ENCODE assay signal across 19 cellular contexts in genomic region chr2:232237460-232237859, GRCh38.
A peak's percentile ranks its signal among the peaks of the same experiment; 100 is the strongest.
DNase-seq lines count a peak whose midpoint lies in the region; ATAC-seq, FAIRE-seq and TF ChIP-seq lines count a peak whose summit lies in the region.
"Had no signal": no experiment of that assay in that cellular context is flagged by ENCODE, and none has a peak within 500 bp of the region (broad histone marks: within the 10 kb centered on the region; RNA-seq: fewer than 3 reads in every experiment).

No MANE protein-coding gene starts in this region.

- H3K27ac ChIP-seq in PC-9 (peak overlapping the region; percentile 57), kidney (ENCODE audit: low read depth in 2 of 2, low read length in 2 of 2) (no peak overlapping the region)
- H3K27ac ChIP-seq: dorsolateral prefrontal cortex had no signal

- POLR2A ChIA-PET in PC-9 (lab: Charles Lee; ENCODE audit: unreplicated experiment) = no interaction called here

- CTCF ChIA-PET in activated naive CD4-positive, alpha-beta T cell treated with anti-CD3 and anti-CD28 coated beads, Interleukin-2, amount 10 ng/mL, durations not matched to agents 7 days and 5 days (lab: Charles Lee) = no interaction called here
- CTCF ChIA-PET in PC-9 (lab: Charles Lee) = interaction anchor here (0.6 kb wide), 1 partner anchor 11 kb away, joined by 5 read pairs; no protein-coding TSS in a partner anchor

- peak; percentile 33 for DNase-seq in activated naive CD4-positive, alpha-beta T cell treated with anti-CD3 and anti-CD28 coated beads, Interleukin-2, amount 10 ng/mL, durations not matched to agents 7 days and 5 days
- no peak for DNase-seq in activated naive CD4-positive, alpha-beta T cell (lab: John Stamatoyannopoulos, UW)
- DNase-seq in GM12891 (ENCODE audit: insufficient read length, low spot score) (no peak), PC-9 (no peak), neural crest cell (ENCODE audit: low read depth, low spot score) (no peak), kidney (no peak), iPS-NIHi7 (ENCODE audit: extremely low spot score) (no peak)
- DNase-seq: activated CD4-positive, alpha-beta T cell treated with anti-CD3 and anti-CD28 coated beads, Interleukin-2, amount 10 ng/mL, durations not matched to agents 7 days and 5 days; central memory CD4-positive, alpha-beta T cell; dorsolateral prefrontal cortex; KBM-7; kidney glomerular epithelial cell; NCI-H146; NCI-H526; RPMI8226 had no signal

- no peaks in the 10 kb centered on the region for H3K27me3 ChIP-seq in PC-9 (ENCODE audit: insufficient read depth, low read depth)
- H3K27me3 ChIP-seq: dorsolateral prefrontal cortex had no signal

- H3K27ac Mint-ChIP-seq in activated naive CD4-positive, alpha-beta T cell treated with anti-CD3 and anti-CD28 coated beads, Interleukin-2, amount 10 ng/mL, durations not matched to agents 7 days and 5 days = peak overlapping the region; percentile 42
- H3K27ac Mint-ChIP-seq in neural crest cell (ENCODE audit: unreplicated experiment) = peak overlapping the region; percentile 72
- H3K27ac Mint-ChIP-seq: CD14-positive monocyte had no signal

- ATAC-seq in HG03469 (IDR thresholded peaks at IDR 0.05; ENCODE audit: unreplicated experiment) = no peak

- FAIRE-seq in GM12891 (lab: Jason Lieb, UNC) = peak; percentile 65
- no peak for FAIRE-seq in kidney (lab: Jason Lieb, UNC)
- FAIRE-seq: endothelial cell of umbilical vein had no signal

- H3F3A ChIP-seq in PC-9 (ENCODE audit: insufficient read depth, low read depth) = peaks cover 28% of the 10 kb centered on the region

- H3K4me1 ChIP-seq in PC-9 (replicated peaks; ENCODE audit: insufficient read depth) (peaks cover 65% of the 10 kb centered on the region), kidney (ENCODE audit: control insufficient read depth in 1 of 2, insufficient read depth in 1 of 2, low read depth in 1 of 2, low read length in 2 of 2) (no peaks in the 10 kb centered on the region)

- H3K9me3 Mint-ChIP-seq in activated naive CD4-positive, alpha-beta T cell treated with anti-CD3 and anti-CD28 coated beads, Interleukin-2, amount 10 ng/mL, durations not matched to agents 7 days and 5 days = no peaks in the 10 kb centered on the region
- H3K9me3 Mint-ChIP-seq in neural crest cell = no peaks in the 10 kb centered on the region
- H3K9me3 Mint-ChIP-seq: activated CD4-positive, alpha-beta T cell treated with anti-CD3 and anti-CD28 coated beads, Interleukin-2, amount 10 ng/mL, durations not matched to agents 7 days and 5 days; activated naive CD4-positive, alpha-beta T cell treated with anti-CD3 and anti-CD28 coated beads, Interleukin-2, amount 50 U/mL, for 24 hours; CD14-positive monocyte had no signal

- H3K79me2 ChIP-seq in PC-9 (ENCODE audit: low read depth) = no peaks in the 10 kb centered on the region; the same call in 1 of the 2 replicates

- H3K9me2 ChIP-seq in PC-9 (ENCODE audit: insufficient read depth) = no peaks in the 10 kb centered on the region

- peak overlapping the region; percentile 50 for H3K4me2 ChIP-seq in PC-9

- no peak overlapping the region for H3K9ac ChIP-seq in kidney (ENCODE audit: low read length in 2 of 2)

- H3K36me3 ChIP-seq in PC-9 (ENCODE audit: low read depth) (0 out of 2 replicates have a peak, but pooled peaks cover 7% of the 10 kb centered on the region), kidney (ENCODE audit: control insufficient read depth in 1 of 2, insufficient read depth in 2 of 2, low read length in 2 of 2) (peaks cover 2 to 4% of the 10 kb centered on the region in 2 donors)

- H3K4me1 Mint-ChIP-seq in activated naive CD4-positive, alpha-beta T cell treated with anti-CD3 and anti-CD28 coated beads, Interleukin-2, amount 10 ng/mL, durations not matched to agents 7 days and 5 days = peaks cover 32% of the 10 kb centered on the region
- peaks cover 24% of the 10 kb centered on the region for H3K4me1 Mint-ChIP-seq in neural crest cell
- H3K4me1 Mint-ChIP-seq: CD14-positive monocyte had no signal

- H2AFZ ChIP-seq in PC-9 = no peak overlapping the region

- intact Hi-C loops in PC-9 (cut with micrococcal nuclease; ENCODE audit: unreplicated experiment) (no loop called here), kidney (cut with DNase I) (no loop called here)

- TF ChIP-seq POLR2A in GM12891 (IDR thresholded peaks at IDR 0.05; ENCODE audit: low read depth, low read length) = no peak

- no peaks in the 10 kb centered on the region for H4K20me1 ChIP-seq in PC-9 (ENCODE audit: insufficient read depth)

- H3K4me3 Mint-ChIP-seq in activated naive CD4-positive, alpha-beta T cell treated with anti-CD3 and anti-CD28 coated beads, Interleukin-2, amount 10 ng/mL, durations not matched to agents 7 days and 5 days = no peak overlapping the region
- H3K4me3 Mint-ChIP-seq in neural crest cell = no peak overlapping the region
- H3K4me3 Mint-ChIP-seq: activated CD4-positive, alpha-beta T cell treated with anti-CD3 and anti-CD28 coated beads, Interleukin-2, amount 10 ng/mL, durations not matched to agents 7 days and 5 days; activated naive CD4-positive, alpha-beta T cell treated with anti-CD3 and anti-CD28 coated beads, Interleukin-2, amount 50 U/mL, for 24 hours; CD14-positive monocyte had no signal

- no TSS peak for BruUV-seq in PC-9 (replicated peaks; lab: Mats Ljungman, UMichigan)

- H3K4me3 ChIP-seq in PC-9 = no peak overlapping the region
- no peak overlapping the region for H3K4me3 ChIP-seq in kidney (ENCODE audit: low read length in 2 of 2)
- H3K4me3 ChIP-seq: dorsolateral prefrontal cortex had no signal

- no peaks in the 10 kb centered on the region for H3K27me3 Mint-ChIP-seq in activated naive CD4-positive, alpha-beta T cell treated with anti-CD3 and anti-CD28 coated beads, Interleukin-2, amount 10 ng/mL, durations not matched to agents 7 days and 5 days
- H3K27me3 Mint-ChIP-seq in neural crest cell (ENCODE audit: low read depth) = no peaks in the 10 kb centered on the region
- H3K27me3 Mint-ChIP-seq: activated CD4-positive, alpha-beta T cell treated with anti-CD3 and anti-CD28 coated beads, Interleukin-2, amount 10 ng/mL, durations not matched to agents 7 days and 5 days; activated naive CD4-positive, alpha-beta T cell treated with anti-CD3 and anti-CD28 coated beads, Interleukin-2, amount 50 U/mL, for 24 hours had no signal

- peaks cover 14% of the 10 kb centered on the region for H3K36me3 Mint-ChIP-seq in activated naive CD4-positive, alpha-beta T cell treated with anti-CD3 and anti-CD28 coated beads, Interleukin-2, amount 10 ng/mL, durations not matched to agents 7 days and 5 days
- H3K36me3 Mint-ChIP-seq in neural crest cell (ENCODE audit: low read depth) = peaks cover 6% of the 10 kb centered on the region

- TF ChIP-seq CTCF in PC-9 (conservative IDR thresholded peaks at IDR 0.05) (no peak), neural crest cell (conservative IDR thresholded peaks at IDR 0.05) (no peak), kidney (IDR thresholded peaks at IDR 0.05; ENCODE audit: borderline replicate concordance, extremely low read depth, insufficient read depth) (no peak)

- H3K9me3 ChIP-seq in PC-9 (ENCODE audit: insufficient read depth, low read depth) = no peaks in the 10 kb centered on the region
- H3K9me3 ChIP-seq in kidney (ENCODE audit: control insufficient read depth in 1 of 2, low read length in 2 of 2) = no peaks in the 10 kb centered on the region

TF ChIP-seq in GM12891, 5 proteins besides CTCF, POLR2A, EP300 and RAD21:
- TF ChIP-seq POLR2AphosphoS5 (IDR thresholded peaks at IDR 0.05; ENCODE audit: low read depth, low read length) = no peak
- TF ChIP-seq POU2F2 (IDR thresholded peaks at IDR 0.05; ENCODE audit: low read depth, low read length) = no peak
- TF ChIP-seq SPI1 (IDR thresholded peaks at IDR 0.05; ENCODE audit: low read depth, low read length) = no peak
- TF ChIP-seq TAF1 (IDR thresholded peaks at IDR 0.05; ENCODE audit: low read depth, low read length) = no peak
- TF ChIP-seq PAX5 (IDR thresholded peaks at IDR 0.05; ENCODE audit: insufficient read depth, low read length, severe bottlenecking) = no peak
